ENCODE assay signal across 13 cellular contexts in the genomic region with DNA sequence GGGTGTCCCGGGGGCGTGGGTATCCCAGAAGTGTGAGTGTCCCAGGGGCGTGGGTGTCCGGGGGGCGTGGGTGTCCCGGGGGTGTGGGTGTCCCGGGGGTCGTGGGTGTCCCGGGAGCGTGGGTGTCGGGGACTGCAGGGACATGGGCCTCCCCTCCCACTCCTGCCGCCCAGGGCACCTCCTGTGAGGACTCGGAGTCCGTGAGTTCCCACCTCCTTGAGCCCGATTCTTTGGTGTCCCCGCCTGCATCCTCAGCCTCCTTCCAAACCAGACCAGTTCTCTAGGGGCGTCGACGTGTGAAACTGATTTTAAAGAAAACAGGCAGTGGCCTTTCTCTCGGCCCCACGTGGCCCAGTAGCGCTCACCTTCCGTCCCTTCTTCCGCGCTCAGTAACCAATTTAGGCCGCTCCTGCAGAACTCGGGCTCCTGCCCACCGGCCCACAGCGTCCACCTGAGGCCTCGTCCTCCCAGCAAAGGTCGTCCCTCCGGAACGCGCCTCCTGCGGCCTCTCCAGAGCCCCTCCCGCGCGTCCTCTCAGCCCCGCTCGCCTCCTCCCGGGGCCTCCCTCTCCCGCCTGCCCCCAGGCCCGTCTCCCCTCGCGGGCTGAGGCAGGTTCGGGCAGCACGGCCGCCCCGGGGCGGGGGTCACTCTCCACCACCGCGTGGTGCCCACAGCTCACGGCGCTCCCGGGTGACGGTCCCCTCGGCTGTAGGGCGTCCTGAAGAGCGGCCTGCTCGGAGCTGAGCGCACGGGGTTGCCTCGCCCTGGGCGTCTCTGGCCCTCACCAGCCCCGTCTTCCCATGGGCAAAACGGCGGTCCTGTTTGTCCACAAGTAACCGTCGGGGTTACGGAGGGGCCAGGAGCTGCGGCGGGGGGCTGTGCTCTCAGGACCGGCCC. TPM values are rescaled to one million over a fixed set of nuclear protein-coding genes. Genes with fewer than 3 reads are reported as not detected.
DNase-seq lines count a peak whose midpoint lies in the region; ATAC-seq and TF ChIP-seq lines count a peak whose summit lies in the region.
"Had no signal": no experiment of that assay in that cellular context is flagged by ENCODE, and none has a peak within 500 bp of the region (broad histone marks: within the 10 kb centered on the region; RNA-seq: fewer than 3 reads in every experiment).

No MANE protein-coding gene starts in this region.

- WGBS in heart left ventricle, 4 donors: 17 to 35% (median 25%) methylated on average over 42 to 73 of the region's 73 CpGs

- H3K36me3 ChIP-seq in heart left ventricle (no peaks in the 10 kb centered on the region), neural progenitor cell (no peaks in the 10 kb centered on the region)

- H3K9ac ChIP-seq in neural progenitor cell: no peak overlapping the region

- no peak overlapping the region for H2AFZ ChIP-seq in neural progenitor cell (replicated peaks)

- H3F3A ChIP-seq in neural progenitor cell (ENCODE audit: low read depth): no peaks in the 10 kb centered on the region

- no peaks in the 10 kb centered on the region for H4K20me1 ChIP-seq in neural progenitor cell (ENCODE audit: low read depth)

- H3K4me3 ChIP-seq in heart left ventricle (peak overlapping the region in 11 of 12 donors; percentile 2 to 57 (median 50)), neural progenitor cell (no peak overlapping the region)

- H3K27ac ChIP-seq in heart left ventricle (no peak overlapping the region), neural progenitor cell (no peak overlapping the region)
- H3K27ac ChIP-seq: RWPE1 had no signal

- ATAC-seq in heart left ventricle (peak in 2 of 4 donors; percentile 18 to 27), HG03139 (IDR thresholded peaks at IDR 0.05; ENCODE audit: unreplicated experiment) (no peak)

- H3K4me1 Mint-ChIP-seq in neural progenitor cell: peaks cover 7% of the 10 kb centered on the region

- peaks cover 13% of the 10 kb centered on the region for H3K27me3 Mint-ChIP-seq in neural progenitor cell (ENCODE audit: insufficient read depth, low read depth)

- H3K27me3 ChIP-seq in heart left ventricle: peaks cover 4 to 28% (median 21%) of the 10 kb centered on the region in 9 donors
- peaks cover 22% of the 10 kb centered on the region for H3K27me3 ChIP-seq in neural progenitor cell

- no peak for TF ChIP-seq CTCF in heart left ventricle (IDR thresholded peaks at IDR 0.05)
- TF ChIP-seq CTCF in neural progenitor cell (IDR thresholded peaks at IDR 0.05): no peak

- peak overlapping the region; percentile 66 for H3K4me3 Mint-ChIP-seq in neural progenitor cell

- intact Hi-C loops in heart left ventricle (cut with DNase I): no loop called here

- DNase-seq in stimulated activated CD4-positive, alpha-beta T cell treated with anti-CD3 and anti-CD28 coated beads, Interleukin-1b, Interleukin-23, amount 100 ng/mL, for 48 hours: peak; percentile 17
- no peak for DNase-seq in stimulated activated CD4-positive, alpha-beta T cell treated with anti-CD3 and anti-CD28 coated beads, Interleukin-12 subunit alpha, Interleukin-12 subunit beta, amount 100 ng/mL, for 4 hours
- DNase-seq in heart left ventricle: peak in 2 of 5 donors; percentile 25 to 48
- DNase-seq in neural progenitor cell (ENCODE audit: low spot score): no peak
- DNase-seq in mesenteric fat pad (ENCODE audit: low spot score): no peak
- no peak for DNase-seq in SKM-1 (lab: John Stamatoyannopoulos, UW; ENCODE audit: unreplicated experiment)
- DNase-seq in activated gamma-delta T cell treated with Interleukin-2 at 50 U/mL for 16 hours: no peak
- DNase-seq: C1 segment of cervical spinal cord, erythroblast, NCI-H2171 treated with DMSO at 0.1 percent for 48 hours had no signal

- H3K9me3 ChIP-seq in heart left ventricle (no peaks in the 10 kb centered on the region), neural progenitor cell (ENCODE audit: low read depth) (no peaks in the 10 kb centered on the region)

- no peaks in the 10 kb centered on the region for H3K79me2 ChIP-seq in neural progenitor cell (ENCODE audit: low read depth)

- no peak overlapping the region for H3K27ac Mint-ChIP-seq in neural progenitor cell

- no peaks in the 10 kb centered on the region for H3K36me3 Mint-ChIP-seq in neural progenitor cell

- peaks cover 0 to 18% (median 13%) of the 10 kb centered on the region in 12 donors for H3K4me1 ChIP-seq in heart left ventricle
- H3K4me1 ChIP-seq in neural progenitor cell: peaks cover 7% of the 10 kb centered on the region

- no peak overlapping the region for H3K4me2 ChIP-seq in neural progenitor cell

- no peak for TF ChIP-seq POLR2A in heart left ventricle (IDR thresholded peaks at IDR 0.05)

- peaks cover 4% of the 10 kb centered on the region for H3K9me3 Mint-ChIP-seq in neural progenitor cell

RNA-seq across cellular contexts. Expression of a gene that starts 3.8 kb away (rescaled TPM):
- total RNA-seq in heart left ventricle (under 1 TPM in 3 of 9 donors, not detected in 6; 0.10 to 0.41 (median 0.16) TPM), neural progenitor cell (ENCODE audit: low replicate concordance) (0.50 TPM in 1 of 2 replicates, not detected in the other), mesenteric fat pad (0.35 TPM)
- under 1 TPM in 1 of 2 donors, not detected in 1; 0.01 TPM for polyA plus RNA-seq in heart left ventricle

RNA-seq across cellular contexts. Expression of a gene that starts 13.2 kb away (rescaled TPM):
- total RNA-seq in heart left ventricle (10 to 100 TPM in 4 of 9 donors, 1 to 10 TPM in 5; 2.4 to 13.6 (median 9.8) TPM), neural progenitor cell (ENCODE audit: low replicate concordance) (2.0 and 6.8 TPM in 2 replicates), mesenteric fat pad (6.6 TPM)
- 1 to 10 TPM; 2.4 to 9.2 TPM for polyA plus RNA-seq in heart left ventricle

RNA-seq across cellular contexts. Expression of a gene that starts 49.0 kb away (rescaled TPM):
- total RNA-seq in heart left ventricle (not detected), neural progenitor cell (ENCODE audit: low replicate concordance) (not detected in 2 replicates), mesenteric fat pad (not detected)
- not detected for polyA plus RNA-seq in heart left ventricle
- total RNA-seq: skeletal muscle tissue had no signal
